Comparison of ENCODE assay signal across 8 cellular contexts in the genomic region with DNA sequence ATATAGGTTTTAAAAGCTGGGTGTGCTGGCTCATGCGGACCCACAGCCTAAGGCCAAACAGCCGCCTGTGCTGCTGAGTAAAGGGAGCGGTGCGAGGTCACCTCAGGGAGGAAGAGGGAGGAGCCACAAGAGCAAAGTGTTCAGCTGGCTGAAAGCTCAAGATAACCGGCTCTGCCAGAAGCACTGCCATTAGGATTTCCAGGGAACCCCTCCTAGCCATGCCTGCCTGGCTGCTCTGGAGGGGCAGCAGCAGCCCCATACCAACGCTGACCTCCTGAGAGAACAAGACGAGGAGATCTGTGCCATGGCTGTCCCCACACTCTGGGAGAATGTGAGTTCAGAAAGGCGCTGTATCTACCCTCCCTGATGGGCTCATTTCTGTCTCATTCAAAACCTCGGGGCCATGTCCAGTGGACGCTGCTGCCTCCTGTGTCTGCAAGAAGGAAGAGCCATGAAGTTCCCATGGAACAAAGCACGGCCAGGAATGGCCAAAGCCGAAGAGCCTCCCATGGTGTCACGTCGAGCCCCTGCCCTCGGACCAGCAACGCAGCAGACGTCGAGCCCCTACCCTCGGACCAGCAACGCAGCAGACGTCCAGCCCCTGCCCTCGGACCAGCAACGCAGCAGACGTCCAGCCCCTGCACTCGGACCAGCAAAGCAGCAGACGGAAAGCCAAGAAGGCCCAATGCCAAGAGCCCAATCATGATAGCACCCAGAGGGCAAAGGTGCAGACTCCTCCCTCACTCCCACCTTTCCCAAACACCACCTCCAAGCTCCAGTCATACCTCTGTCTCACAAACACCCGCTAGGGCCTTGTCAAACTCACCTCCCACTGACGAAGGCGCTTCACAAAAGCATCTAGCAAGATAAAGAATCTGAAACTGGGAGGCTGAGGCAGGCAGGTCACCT.
DNase-seq lines count a peak whose midpoint lies in the region; ATAC-seq and TF ChIP-seq lines count a peak whose summit lies in the region.

No MANE protein-coding gene starts in this region.

- H3K36me3 ChIP-seq in left ventricle myocardium inferior = no peaks in the 10 kb centered on the region

- peak overlapping the region; percentile 4 for H3K4me3 ChIP-seq in left ventricle myocardium inferior

- intact Hi-C loops in left ventricle myocardium inferior (cut with micrococcal nuclease) = no loop called here

- no peak for TF ChIP-seq CTCF in left ventricle myocardium inferior (IDR thresholded peaks at IDR 0.05; ENCODE audit: borderline replicate concordance)

- no peaks in the 10 kb centered on the region for H3K9me3 Mint-ChIP-seq in activated CD4-positive, alpha-beta memory T cell treated with anti-CD3 and anti-CD28 coated beads, Interleukin-2, amount 10 ng/mL, durations not matched to agents 7 days and 5 days

- H3K27ac ChIP-seq in left ventricle myocardium inferior (replicated peaks) = peak overlapping the region; percentile 66

- peak overlapping the region; percentile 87 for H3K27ac Mint-ChIP-seq in activated CD4-positive, alpha-beta memory T cell treated with anti-CD3 and anti-CD28 coated beads, Interleukin-2, amount 10 ng/mL, durations not matched to agents 7 days and 5 days

- POLR2A ChIA-PET in activated CD4-positive, alpha-beta memory T cell treated with anti-CD3 and anti-CD28 coated beads, Interleukin-2, amount 10 ng/mL, durations not matched to agents 7 days and 5 days (lab: Charles Lee) = interaction anchor here (1.1 to 1.3 kb wide), 2 partner anchors 48 to 69 kb away, joined by 3 to 4 read pairs; no protein-coding TSS in a partner anchor

- H3K4me1 Mint-ChIP-seq in activated CD4-positive, alpha-beta memory T cell treated with anti-CD3 and anti-CD28 coated beads, Interleukin-2, amount 10 ng/mL, durations not matched to agents 7 days and 5 days = peaks cover 74% of the 10 kb centered on the region

- H3K4me3 Mint-ChIP-seq in activated CD4-positive, alpha-beta memory T cell treated with anti-CD3 and anti-CD28 coated beads, Interleukin-2, amount 10 ng/mL, durations not matched to agents 7 days and 5 days = peak overlapping the region; percentile 58

- H3K9me3 ChIP-seq in left ventricle myocardium inferior (replicated peaks) = no peaks in the 10 kb centered on the region

- H3K36me3 Mint-ChIP-seq in activated CD4-positive, alpha-beta memory T cell treated with anti-CD3 and anti-CD28 coated beads, Interleukin-2, amount 10 ng/mL, durations not matched to agents 7 days and 5 days (ENCODE audit: low read depth) = peaks cover 21% of the 10 kb centered on the region

- H3K27me3 Mint-ChIP-seq in activated CD4-positive, alpha-beta memory T cell treated with anti-CD3 and anti-CD28 coated beads, Interleukin-2, amount 10 ng/mL, durations not matched to agents 7 days and 5 days = no peaks in the 10 kb centered on the region

- DNase-seq in SIG-M5 treated with dmso at 0.1 percent for 504 hours (lab: John Stamatoyannopoulos, UW; ENCODE audit: unreplicated experiment) (peak; percentile 54), SIG-M5 (lab: John Stamatoyannopoulos, UW) (no peak), left ventricle myocardium inferior (peak; percentile 49), DMS114 treated with DMSO at 0.1 percent for 48 hours (lab: John Stamatoyannopoulos, UW; ENCODE audit: unreplicated experiment) (no peak)
- peak; percentile 53 for DNase-seq in activated CD4-positive, alpha-beta memory T cell treated with anti-CD3 and anti-CD28 coated beads, Interleukin-2, amount 10 ng/mL, durations not matched to agents 7 days and 5 days
- no peak for DNase-seq in stimulated activated naive CD8-positive, alpha-beta T cell treated with anti-CD3 and anti-CD28 coated beads, Interleukin-15, Interleukin-2, amounts not matched to agents 100 U/mL and 50 U/mL, for 24 hours

- H3K4me1 ChIP-seq in left ventricle myocardium inferior = peaks cover 90% of the 10 kb centered on the region

- H3K27me3 ChIP-seq in left ventricle myocardium inferior (ENCODE audit: low read depth) = no peaks in the 10 kb centered on the region

- CTCF ChIA-PET in activated CD4-positive, alpha-beta memory T cell treated with anti-CD3 and anti-CD28 coated beads, Interleukin-2, amount 10 ng/mL, durations not matched to agents 7 days and 5 days (lab: Charles Lee) = interaction anchor here (1.2 to 1.4 kb wide), 2 partner anchors 50 to 52 kb away, joined by 3 read pairs; no protein-coding TSS in a partner anchor

- ATAC-seq in stimulated activated naive CD8-positive, alpha-beta T cell treated with anti-CD3 and anti-CD28 coated beads, Interleukin-15, Interleukin-2, amounts not matched to agents 100 U/mL and 50 U/mL, for 24 hours = peak; percentile 63
- no peak for ATAC-seq in GM19351 (IDR thresholded peaks at IDR 0.05; ENCODE audit: unreplicated experiment)
- no peak for ATAC-seq in GM21576 (IDR thresholded peaks at IDR 0.05; ENCODE audit: unreplicated experiment)

Comparison
In these comparisons a context has a peak if more than half of its experiments do, and no peak if none do; other contexts are left out.
1. DNase-seq: peak in SIG-M5 treated with dmso at 0.1 percent for 504 hours (single experiment), activated CD4-positive, alpha-beta memory T cell treated with anti-CD3 and anti-CD28 coated beads, Interleukin-2, amount 10 ng/mL, durations not matched to agents 7 days and 5 days (single experiment) and left ventricle myocardium inferior (single experiment); none in SIG-M5 (single experiment), stimulated activated naive CD8-positive, alpha-beta T cell treated with anti-CD3 and anti-CD28 coated beads, Interleukin-15, Interleukin-2, amounts not matched to agents 100 U/mL and 50 U/mL, for 24 hours (single experiment) and DMS114 treated with DMSO at 0.1 percent for 48 hours (single experiment).